23 cellular contexts compared by ENCODE assay signal in the genomic region with DNA sequence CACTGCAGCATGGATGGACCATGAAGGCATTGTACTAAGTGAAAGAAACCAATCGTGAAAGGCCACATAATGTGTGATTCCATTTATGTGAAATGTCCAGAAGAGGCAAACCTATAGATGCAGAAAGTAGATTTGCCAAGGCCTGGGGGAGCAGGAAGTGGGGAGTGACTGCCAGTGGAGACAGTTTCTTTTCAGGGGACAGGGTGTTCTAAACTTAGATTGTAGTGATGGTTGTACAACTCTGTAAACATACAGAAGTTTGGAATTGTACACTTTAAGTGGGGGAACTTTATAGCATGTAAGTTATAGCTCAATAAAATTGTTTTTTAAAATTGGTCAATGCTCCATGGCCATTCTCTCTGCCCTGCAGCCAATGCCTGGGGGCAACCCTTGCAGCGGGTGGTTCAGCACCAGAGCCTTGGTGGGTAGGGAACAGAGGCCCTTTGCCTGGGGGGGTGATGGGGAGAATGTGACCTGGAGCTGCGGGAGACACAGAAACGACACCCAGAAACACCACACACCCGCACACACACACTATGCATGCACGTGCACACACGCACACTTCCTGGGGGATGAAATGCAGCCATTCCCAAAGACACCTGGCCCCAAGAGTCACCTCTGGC. TPM values are rescaled to one million over a fixed set of nuclear protein-coding genes. Genes with fewer than 3 reads are reported as not detected.
"Had no signal": no experiment of that assay in that cellular context is flagged by ENCODE, and none has a peak within 500 bp of the region (broad histone marks: within the 10 kb centered on the region; RNA-seq: fewer than 3 reads in every experiment).

No MANE protein-coding gene starts in this region.

- H3K9me3 ChIP-seq: gastrocnemius medialis, mucosa of descending colon, prostate gland, right atrium auricular region, uterus had no signal

- H3K36me3 Mint-ChIP-seq: activated naive CD4-positive, alpha-beta T cell treated with anti-CD3 and anti-CD28 coated beads, Interleukin-2, amount 10 ng/mL, durations not matched to agents 7 days and 5 days; naive B cell had no signal

- H3K27ac Mint-ChIP-seq: activated naive CD4-positive, alpha-beta T cell treated with anti-CD3 and anti-CD28 coated beads, Interleukin-2, amount 10 ng/mL, durations not matched to agents 7 days and 5 days; memory B cell; stimulated activated naive CD8-positive, alpha-beta T cell treated with anti-CD3 and anti-CD28 coated beads, Interleukin-15, Interleukin-2, amounts not matched to agents 100 ng/mL and 50 ng/mL, for 24 hours had no signal

- ATAC-seq: activated T-cell treated with anti-CD3 and anti-CD28 coated beads, Interleukin-2, amount 50 U/mL, for 4 hours; esophagus mucosa; gastrocnemius medialis; heart left ventricle; mucosa of descending colon had no signal

- H3K27me3 ChIP-seq: gastrocnemius medialis, right atrium auricular region, uterus had no signal

- H3K4me3 ChIP-seq: gastrocnemius medialis, heart left ventricle, mucosa of descending colon, prostate gland, right atrium auricular region, tibial nerve, uterus had no signal

- H3K4me3 Mint-ChIP-seq: activated naive CD4-positive, alpha-beta T cell treated with anti-CD3 and anti-CD28 coated beads, Interleukin-2, amount 10 ng/mL, durations not matched to agents 7 days and 5 days; activated T-cell treated with anti-CD3 and anti-CD28 coated beads, Interleukin-2, amount 50 U/mL, for 4 hours; memory B cell; neural crest cell; stimulated activated naive CD8-positive, alpha-beta T cell treated with anti-CD3 and anti-CD28 coated beads, Interleukin-15, Interleukin-2, amounts not matched to agents 100 ng/mL and 50 ng/mL, for 24 hours had no signal

- H3K36me3 ChIP-seq: gastrocnemius medialis, heart left ventricle, prostate gland, right atrium auricular region, uterus had no signal

- H3K4me1 ChIP-seq: gastrocnemius medialis had no signal

- H3K4me1 Mint-ChIP-seq: activated naive CD4-positive, alpha-beta T cell treated with anti-CD3 and anti-CD28 coated beads, Interleukin-2, amount 10 ng/mL, durations not matched to agents 7 days and 5 days; memory B cell; naive B cell had no signal

- H3K27ac ChIP-seq: gastrocnemius medialis, heart left ventricle, prostate gland, right atrium auricular region, tibial nerve, uterus had no signal

- DNase-seq: activated CD4-positive, alpha-beta T cell treated with anti-CD3 and anti-CD28 coated beads, Interleukin-2, amount 50 U/mL, for 1 hour; activated CD4-positive, CD25-positive, alpha-beta regulatory T cell treated with anti-CD3 and anti-CD28 coated beads, Interleukin-2, amount 50 U/mL, for 72 hours; activated CD8-positive, alpha-beta memory T cell treated with anti-CD3 and anti-CD28 coated beads, Interleukin-2, amount 50 U/mL, for 4 hours; activated naive CD4-positive, alpha-beta T cell treated with anti-CD3 and anti-CD28 coated beads, Interleukin-2, amount 10 ng/mL, durations not matched to agents 7 days and 5 days; activated T-cell treated with anti-CD3 and anti-CD28 coated beads, Interleukin-2, amount 50 U/mL, for 4 hours; aorta; cortex of kidney; gastrocnemius medialis; heart left ventricle; mucosa of descending colon; naive B cell; stimulated activated CD4-positive, alpha-beta T cell treated with anti-CD3 and anti-CD28 coated beads, Interleukin-2, amount 100 ng/mL, for 24 hours had no signal

- H3K9me3 Mint-ChIP-seq: activated naive CD4-positive, alpha-beta T cell treated with anti-CD3 and anti-CD28 coated beads, Interleukin-2, amount 10 ng/mL, durations not matched to agents 7 days and 5 days; activated T-cell treated with anti-CD3 and anti-CD28 coated beads, Interleukin-2, amount 50 U/mL, for 4 hours; stimulated activated naive CD8-positive, alpha-beta T cell treated with anti-CD3 and anti-CD28 coated beads, Interleukin-15, Interleukin-2, amounts not matched to agents 100 ng/mL and 50 ng/mL, for 24 hours had no signal

RNA-seq across cellular contexts. Expression of a gene that starts 43.1 kb away (rescaled TPM):
- total RNA-seq: activated T-cell treated with anti-CD3 and anti-CD28 coated beads, Interleukin-2, amount 50 U/mL, for 4 hours; aorta; esophagus mucosa; gastrocnemius medialis; heart left ventricle; liver; mucosa of descending colon; neural crest cell; osteoblast; right atrium auricular region; skeletal muscle tissue; tibial nerve; uterus had no signal
- polyA plus RNA-seq: aorta, heart left ventricle, liver had no signal
